1 cellular context compared by ENCODE assay signal in genomic region chr13:72132065-72132464, GRCh38.
TF ChIP-seq lines count a peak whose summit lies in the region.

No MANE protein-coding gene starts in this region.

TF ChIP-seq in HepG2, 621 proteins besides CTCF, POLR2A, EP300 and RAD21:
- no peak for TF ChIP-seq ZBTB40 (IDR thresholded peaks at IDR 0.05)
- no peak for TF ChIP-seq ZBTB40 (CRISPR knock-in tag; IDR thresholded peaks at IDR 0.05)
- no peak for TF ChIP-seq NFIB (CRISPR knock-in tag; IDR thresholded peaks at IDR 0.05; ENCODE audit: borderline replicate concordance)
- no peak for TF ChIP-seq ZNF205 (CRISPR knock-in tag; IDR thresholded peaks at IDR 0.05)
TF ChIP-seq in HepG2: peak in this region for 0.
